1 cellular context compared by ENCODE assay signal in genomic region chr11:1760351-1761109, GRCh38.
TF ChIP-seq lines count a peak whose summit lies in the region.

No MANE protein-coding gene starts in this region.

TF ChIP-seq in K562, 482 proteins besides CTCF, POLR2A, EP300 and RAD21 (continued from another document and continues in another):
- no peak for TF ChIP-seq FIP1L1 (IDR thresholded peaks at IDR 0.05; ENCODE audit: low read depth, low read length, poor library complexity, severe bottlenecking)
- TF ChIP-seq ZBTB8A (IDR thresholded peaks at IDR 0.05; ENCODE audit: partially characterized antibody) = no peak
- no peak for TF ChIP-seq MECOM (CRISPR knock-in tag; IDR thresholded peaks at IDR 0.05)
- no peak for TF ChIP-seq NR2C2 (CRISPR knock-in tag; IDR thresholded peaks at IDR 0.05)
- 0 out of 2 replicates have a peak, but pooled peaks have one; percentile 27 for TF ChIP-seq NR2C2 (tag; IDR thresholded peaks at IDR 0.05)
- TF ChIP-seq KDM1A (IDR thresholded peaks at IDR 0.05) = peak in 1 of 2 experiments; percentile 45; a peak in 2 of 4 replicates
- TF ChIP-seq ZNF41 (CRISPR knock-in tag; conservative IDR thresholded peaks at IDR 0.05) = no peak
- no peak for TF ChIP-seq TAL1 (IDR thresholded peaks at IDR 0.05)
- TF ChIP-seq CLOCK (CRISPR knock-in tag; IDR thresholded peaks at IDR 0.05; ENCODE audit: borderline replicate concordance) = no peak
- no peak for TF ChIP-seq SMARCA5 (IDR thresholded peaks at IDR 0.05)
- TF ChIP-seq HMG20A (CRISPR knock-in tag; conservative IDR thresholded peaks at IDR 0.05) = no peak
- TF ChIP-seq U2AF2 (optimal IDR thresholded peaks at IDR 0.05; ENCODE audit: low read depth, low read length) = no peak
- no peak for TF ChIP-seq ATF7 (IDR thresholded peaks at IDR 0.05)
- TF ChIP-seq SP1 (CRISPR knock-in tag; IDR thresholded peaks at IDR 0.05) = no peak
- no peak for TF ChIP-seq POLR2G (IDR thresholded peaks at IDR 0.05; ENCODE audit: low read depth, low read length)
- TF ChIP-seq ZNF197 (CRISPR knock-in tag; IDR thresholded peaks at IDR 0.05; ENCODE audit: low read depth) = no peak
- peak; percentile 76 for TF ChIP-seq NFIC (IDR thresholded peaks at IDR 0.05)
- TF ChIP-seq AFF1 (IDR thresholded peaks at IDR 0.05; ENCODE audit: low read depth in 1 of 2, partially characterized antibody in 2 of 2) = no peak
- TF ChIP-seq NEUROD1 (IDR thresholded peaks at IDR 0.05; ENCODE audit: borderline replicate concordance, low read depth, low read length, partially characterized antibody) = no peak
- TF ChIP-seq RBFOX2 (IDR thresholded peaks at IDR 0.05; ENCODE audit: low read depth, low read length) = peak; percentile 45
- no peak for TF ChIP-seq ZNF583 (CRISPR knock-in tag; IDR thresholded peaks at IDR 0.05)
- TF ChIP-seq TEAD2 (tag; IDR thresholded peaks at IDR 0.05) = no peak
- TF ChIP-seq TARDBP (IDR thresholded peaks at IDR 0.05) = no peak
- TF ChIP-seq CEBPB (tag; IDR thresholded peaks at IDR 0.05) = no peak
- no peak for TF ChIP-seq PREB (CRISPR knock-in tag; IDR thresholded peaks at IDR 0.05)
- TF ChIP-seq ZNF184 (CRISPR knock-in tag; IDR thresholded peaks at IDR 0.05) = no peak
- no peak for TF ChIP-seq WHSC1 (IDR thresholded peaks at IDR 0.05; ENCODE audit: low read length)
- no peak for TF ChIP-seq TEAD4 (IDR thresholded peaks at IDR 0.05; ENCODE audit: low read length)
- no peak for TF ChIP-seq TEAD4 (CRISPR knock-in tag; IDR thresholded peaks at IDR 0.05; ENCODE audit: borderline replicate concordance)
- TF ChIP-seq CBX3 (IDR thresholded peaks at IDR 0.05; ENCODE audit: borderline replicate concordance in 1 of 2, low read length in 2 of 2) = no peak
- 0 out of 2 replicates have a peak, but pooled peaks have one; percentile 39 for TF ChIP-seq TFAP4 (CRISPR knock-in tag; IDR thresholded peaks at IDR 0.05; ENCODE audit: borderline replicate concordance)
- no peak for TF ChIP-seq TRIM24 (IDR thresholded peaks at IDR 0.05)
- no peak for TF ChIP-seq ZNF507 (tag; conservative IDR thresholded peaks at IDR 0.05)
- TF ChIP-seq HDAC8 (tag; IDR thresholded peaks at IDR 0.05) = no peak
- TF ChIP-seq STAT5B (CRISPR knock-in tag; IDR thresholded peaks at IDR 0.05) = no peak
- TF ChIP-seq TEAD1 (CRISPR knock-in tag; IDR thresholded peaks at IDR 0.05) = no peak
- peak; percentile 65 for TF ChIP-seq MGA (IDR thresholded peaks at IDR 0.05)
- TF ChIP-seq NKRF (IDR thresholded peaks at IDR 0.05; ENCODE audit: borderline replicate concordance) = no peak
- no peak for TF ChIP-seq NR0B1 (IDR thresholded peaks at IDR 0.05; ENCODE audit: partially characterized antibody)
